In genomic region chr14:74621556-74621955, GRCh38 we compare ENCODE assay signal across 27 cellular contexts. TPM values are rescaled to one million over a fixed set of nuclear protein-coding genes. Genes with fewer than 3 reads are reported as not detected.
A peak's percentile ranks its signal among the peaks of the same experiment; 100 is the strongest.
DNase-seq lines count a peak whose midpoint lies in the region; ATAC-seq, FAIRE-seq and TF ChIP-seq lines count a peak whose summit lies in the region.
"Had no signal": no experiment of that assay in that cellular context is flagged by ENCODE, and none has a peak within 500 bp of the region (broad histone marks: within the 10 kb centered on the region; RNA-seq: fewer than 3 reads in every experiment).

No MANE protein-coding gene starts in this region.

- ATAC-seq in stimulated activated naive CD8-positive, alpha-beta T cell treated with anti-CD3 and anti-CD28 coated beads, Interleukin-15, Interleukin-2, amounts not matched to agents 100 U/mL and 50 U/mL, for 24 hours, result no peak
- ATAC-seq in HG02852 (IDR thresholded peaks at IDR 0.05; ENCODE audit: unreplicated experiment), result no peak
- no peak for ATAC-seq in HG03439 (IDR thresholded peaks at IDR 0.05; ENCODE audit: unreplicated experiment)
- ATAC-seq: activated CD4-positive, CD25-positive, alpha-beta regulatory T cell treated with anti-CD3 and anti-CD28 coated beads, Interleukin-2, amount 50 U/mL, for 24 hours; activated CD8-positive, alpha-beta T cell treated with anti-CD3 and anti-CD28 coated beads for 36 hours; body of pancreas; HCT116; stimulated activated memory B cell treated with anti-CD40 and anti-IgM and Interleukin-4, amounts not matched to agents 10 μg/mL and 1 μg/mL and 100 μg/mL, for 72 hours had no signal

- H3K9ac ChIP-seq in adipocyte (ENCODE audit: low read length), result peak overlapping the region; percentile 2
- H3K9ac ChIP-seq in keratinocyte (ENCODE audit: control insufficient read depth, extremely low read depth, insufficient read depth, low read length), result peak overlapping the region; percentile 28

- no peaks in the 10 kb centered on the region for H3K9me3 Mint-ChIP-seq in stimulated activated naive CD8-positive, alpha-beta T cell treated with anti-CD3 and anti-CD28 coated beads, Interleukin-15, Interleukin-2, amounts not matched to agents 100 ng/mL and 50 ng/mL, for 24 hours
- H3K9me3 Mint-ChIP-seq: activated CD8-positive, alpha-beta T cell treated with anti-CD3 and anti-CD28 coated beads for 36 hours; activated naive CD8-positive, alpha-beta T cell treated with anti-CD3 and anti-CD28 coated beads, Interleukin-2, amount 10 ng/mL, durations not matched to agents 7 days and 5 days; stimulated activated memory B cell treated with anti-CD40 and anti-IgM and Interleukin-4, amounts not matched to agents 10 μg/mL and 1 μg/mL and 100 μg/mL, for 72 hours had no signal

- FAIRE-seq in keratinocyte (lab: Jason Lieb, UNC), result no peak
- FAIRE-seq: D721Med, kidney, TTC549 had no signal

- dilution Hi-C loops in keratinocyte (cut with MboI; ENCODE audit: extremely low pct_ligation_motif_present, low sequenced_read_pairs), result no loop called here

- H3K36me3 Mint-ChIP-seq in stimulated activated naive CD8-positive, alpha-beta T cell treated with anti-CD3 and anti-CD28 coated beads, Interleukin-15, Interleukin-2, amounts not matched to agents 100 ng/mL and 50 ng/mL, for 24 hours (ENCODE audit: low read depth), result no peaks in the 10 kb centered on the region
- H3K36me3 Mint-ChIP-seq: activated naive CD8-positive, alpha-beta T cell treated with anti-CD3 and anti-CD28 coated beads, Interleukin-2, amount 10 ng/mL, durations not matched to agents 7 days and 5 days; stimulated activated memory B cell treated with anti-CD40 and anti-IgM and Interleukin-4, amounts not matched to agents 10 μg/mL and 1 μg/mL and 100 μg/mL, for 72 hours had no signal

- H4K20me1 ChIP-seq in keratinocyte (ENCODE audit: control insufficient read depth, extremely low read depth, insufficient read depth, low read length), result no peaks in the 10 kb centered on the region

- H3K4me3 ChIP-seq in adipocyte (ENCODE audit: low read length), result no peak overlapping the region
- no peak overlapping the region for H3K4me3 ChIP-seq in keratinocyte (ENCODE audit: control insufficient read depth in 2 of 3, extremely low read depth in 1 of 3, insufficient read depth in 2 of 3, low read depth in 1 of 3, low read length in 3 of 3)
- no peak overlapping the region for H3K4me3 ChIP-seq in vagina
- H3K4me3 ChIP-seq in esophagus squamous epithelium, result no peak overlapping the region
- H3K4me3 ChIP-seq: body of pancreas, colonic mucosa, testis had no signal

- no peak overlapping the region for H2AFZ ChIP-seq in keratinocyte (ENCODE audit: control insufficient read depth, low read length)

- H3K27me3 ChIP-seq in adipocyte (replicated peaks; ENCODE audit: control insufficient read depth, insufficient read depth, low read length) (no peaks in the 10 kb centered on the region), keratinocyte (ENCODE audit: control insufficient read depth, extremely low read depth, insufficient read depth, low read length) (no peaks in the 10 kb centered on the region), vagina (no peaks in the 10 kb centered on the region), esophagus squamous epithelium (no peaks in the 10 kb centered on the region)
- H3K27me3 ChIP-seq: body of pancreas, colonic mucosa, testis had no signal

- H3K27ac Mint-ChIP-seq in stimulated activated naive CD8-positive, alpha-beta T cell treated with anti-CD3 and anti-CD28 coated beads, Interleukin-15, Interleukin-2, amounts not matched to agents 100 ng/mL and 50 ng/mL, for 24 hours, result peak overlapping the region; percentile 10
- H3K27ac Mint-ChIP-seq: activated CD8-positive, alpha-beta T cell treated with anti-CD3 and anti-CD28 coated beads for 36 hours; stimulated activated memory B cell treated with anti-CD40 and anti-IgM and Interleukin-4, amounts not matched to agents 10 μg/mL and 1 μg/mL and 100 μg/mL, for 72 hours had no signal

- H3K27ac ChIP-seq in keratinocyte (ENCODE audit: control insufficient read depth, insufficient read depth, low read length), result peak overlapping the region; percentile 59
- H3K27ac ChIP-seq in vagina, result peak overlapping the region; percentile 66
- peak overlapping the region in 2 of 4 donors; percentile 48 to 78 for H3K27ac ChIP-seq in esophagus squamous epithelium
- H3K27ac ChIP-seq: body of pancreas, colonic mucosa had no signal

- peaks cover 14% of the 10 kb centered on the region for H3K27me3 Mint-ChIP-seq in stimulated activated naive CD8-positive, alpha-beta T cell treated with anti-CD3 and anti-CD28 coated beads, Interleukin-15, Interleukin-2, amounts not matched to agents 100 ng/mL and 50 ng/mL, for 24 hours

- no peak overlapping the region for H3K4me3 Mint-ChIP-seq in stimulated activated naive CD8-positive, alpha-beta T cell treated with anti-CD3 and anti-CD28 coated beads, Interleukin-15, Interleukin-2, amounts not matched to agents 100 ng/mL and 50 ng/mL, for 24 hours
- H3K4me3 Mint-ChIP-seq: activated CD8-positive, alpha-beta T cell treated with anti-CD3 and anti-CD28 coated beads for 36 hours; activated naive CD8-positive, alpha-beta T cell treated with anti-CD3 and anti-CD28 coated beads, Interleukin-2, amount 10 ng/mL, durations not matched to agents 7 days and 5 days; CD14-positive monocyte; stimulated activated memory B cell treated with anti-CD40 and anti-IgM and Interleukin-4, amounts not matched to agents 10 μg/mL and 1 μg/mL and 100 μg/mL, for 72 hours had no signal

- intact Hi-C loops in vagina (cut with DNase I) (no loop called here), esophagus squamous epithelium (cut with DNase I) (no loop called here)

- H3K9me3 ChIP-seq in adipocyte (ENCODE audit: control insufficient read depth, low read length) (no peaks in the 10 kb centered on the region), keratinocyte (ENCODE audit: control insufficient read depth, low read depth, low read length) (no peaks in the 10 kb centered on the region), vagina (no peaks in the 10 kb centered on the region), esophagus squamous epithelium (no peaks in the 10 kb centered on the region)
- H3K9me3 ChIP-seq: body of pancreas, colonic mucosa, testis had no signal

- no peaks in the 10 kb centered on the region for H3K9me1 ChIP-seq in keratinocyte (ENCODE audit: control insufficient read depth, extremely low read depth, insufficient read depth, low read length)

- no peak for TF ChIP-seq CTCF in keratinocyte (optimal IDR thresholded peaks at IDR 0.05 in 1 of 3, IDR thresholded peaks at IDR 0.05 in 1 of 3, conservative IDR thresholded peaks at IDR 0.05 in 1 of 3; ENCODE audit: extremely low read depth in 1 of 3, insufficient read depth in 2 of 3, low read length in 3 of 3)
- no peak for TF ChIP-seq CTCF in vagina (IDR thresholded peaks at IDR 0.05)
- no peak for TF ChIP-seq CTCF in esophagus squamous epithelium (IDR thresholded peaks at IDR 0.05)

- H3K4me1 ChIP-seq in adipocyte (ENCODE audit: control insufficient read depth, insufficient read depth, low read length), result peaks cover 54% of the 10 kb centered on the region
- peaks cover 64% of the 10 kb centered on the region for H3K4me1 ChIP-seq in keratinocyte (ENCODE audit: control insufficient read depth, extremely low read depth, insufficient read depth, low read length)
- peaks cover 52% of the 10 kb centered on the region for H3K4me1 ChIP-seq in vagina
- H3K4me1 ChIP-seq in esophagus squamous epithelium, result peaks cover 47 to 67% (median 58%) of the 10 kb centered on the region in 3 donors

- no peaks in the 10 kb centered on the region for H3K79me2 ChIP-seq in keratinocyte (ENCODE audit: control insufficient read depth, insufficient read depth, low read length)

- DNase-seq in stimulated activated naive CD8-positive, alpha-beta T cell treated with anti-CD3 and anti-CD28 coated beads, Interleukin-15, Interleukin-2, amounts not matched to agents 100 U/mL and 50 U/mL, for 24 hours, result no peak
- DNase-seq in adipocyte (ENCODE audit: low read depth) (no peak), keratinocyte (ENCODE audit: low read depth, low spot score) (no peak), vagina (ENCODE audit: extremely low spot score in 2 of 2) (no peak), esophagus squamous epithelium (lab: John Stamatoyannopoulos, UW) (no peak)
- DNase-seq: activated CD8-positive, alpha-beta T cell treated with anti-CD3 and anti-CD28 coated beads for 36 hours; activated naive CD8-positive, alpha-beta T cell treated with anti-CD3 and anti-CD28 coated beads, Interleukin-2, amount 10 ng/mL, durations not matched to agents 7 days and 5 days; body of pancreas; colonic mucosa; effector memory CD4-positive, alpha-beta T cell; KG1; kidney; MM.1S; NCI-H1417 treated with DMSO at 0.1 percent for 48 hours; retina; SHP77 treated with DMSO at 0.1 percent for 48 hours; stimulated activated CD4-positive, alpha-beta T cell treated with anti-CD3 and anti-CD28 coated beads, Interleukin-2, amount 100 ng/mL, for 48 hours; testis had no signal

- H3K4me1 Mint-ChIP-seq in stimulated activated naive CD8-positive, alpha-beta T cell treated with anti-CD3 and anti-CD28 coated beads, Interleukin-15, Interleukin-2, amounts not matched to agents 100 ng/mL and 50 ng/mL, for 24 hours (ENCODE audit: low read depth), result peaks cover 51% of the 10 kb centered on the region

- H3K4me2 ChIP-seq in keratinocyte (ENCODE audit: control insufficient read depth, extremely low read depth, insufficient read depth, low read depth, low read length), result peak overlapping the region; percentile 17

- WGBS in esophagus squamous epithelium, 2 donors, result 56 to 91% methylated on average over 1 to 6 of the region's 6 CpGs

- H3K36me3 ChIP-seq in adipocyte (ENCODE audit: control insufficient read depth, insufficient read depth, low read length, severe bottlenecking) (no peaks in the 10 kb centered on the region), keratinocyte (ENCODE audit: control insufficient read depth in 2 of 2, extremely low read depth in 1 of 2, insufficient read depth in 2 of 2, low read length in 2 of 2) (no peaks in the 10 kb centered on the region), vagina (no peaks in the 10 kb centered on the region), esophagus squamous epithelium (no peaks in the 10 kb centered on the region)
- H3K36me3 ChIP-seq: colonic mucosa had no signal

- TF ChIP-seq POLR2A in vagina (IDR thresholded peaks at IDR 0.05) (no peak), esophagus squamous epithelium (IDR thresholded peaks at IDR 0.05) (no peak)

RNA-seq across cellular contexts. Expression of gene LTBP2, which starts 9.5 kb away (rescaled TPM):
- 23.9 to 40.7 TPM (median 26.6 TPM) in 3 replicates for polyA plus RNA-seq in keratinocyte
- polyA plus RNA-seq in keratinocyte (2011; ENCODE audit: low read depth), result 12.1 TPM
- 19.5 and 28.2 TPM in 2 replicates for polyA plus RNA-seq in keratinocyte (2011; cell fraction: cytosol; rRNA removed)
- polyA plus RNA-seq in keratinocyte (2011; cell fraction: nucleus; rRNA removed), result 118 and 155 TPM in 2 replicates
- 11.7 and 64.1 TPM in 2 replicates for polyA plus RNA-seq in keratinocyte (2012; ENCODE audit: low replicate concordance)
- 66.1 to 143 TPM (median 68.5 TPM) in 3 replicates for polyA minus RNA-seq in keratinocyte
- 89.6 TPM for polyA minus RNA-seq in keratinocyte (2011; cell fraction: cytosol; rRNA and poly(A)+ RNA removed)
- polyA minus RNA-seq in keratinocyte (2011; cell fraction: nucleus; rRNA and poly(A)+ RNA removed), result 195 and 210 TPM in 2 replicates
- 52.5 TPM for total RNA-seq in vagina
- total RNA-seq in esophagus squamous epithelium, result 10 to 100 TPM; 10.3 to 41.6 (median 17.0) TPM
